Comparison of ENCODE assay signal across 2 cellular contexts in the genomic region with DNA sequence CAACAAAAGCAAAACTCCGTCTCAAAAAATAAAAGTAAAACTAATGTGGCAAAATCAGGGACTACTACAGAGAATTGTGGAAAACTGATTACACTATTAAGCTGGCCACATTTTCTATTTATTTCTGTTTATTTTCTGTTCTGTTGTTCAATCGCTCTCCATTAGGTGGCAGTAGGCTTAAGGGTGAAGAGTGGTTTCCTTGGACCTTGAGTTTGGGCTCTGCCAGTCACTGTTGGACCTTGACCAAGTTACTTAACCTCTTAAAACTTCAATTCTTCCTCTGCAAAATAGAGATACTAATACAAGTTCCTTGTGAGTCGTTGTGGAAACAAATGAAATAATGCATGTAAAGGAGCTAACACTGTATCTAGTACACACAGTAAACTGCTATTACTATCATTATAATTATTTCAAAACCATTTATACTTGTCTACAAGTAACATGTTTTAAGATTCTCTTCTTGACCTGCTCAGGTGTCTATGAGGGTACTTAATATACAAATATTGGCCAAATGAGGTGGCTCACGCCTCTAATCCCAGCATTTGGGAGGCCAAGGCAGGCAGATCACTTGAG.
TF ChIP-seq lines count a peak whose summit lies in the region.

No MANE protein-coding gene starts in this region.

TF ChIP-seq in HCT116, 20 proteins besides CTCF, POLR2A, EP300 and RAD21:
- TF ChIP-seq, protein P1, sequence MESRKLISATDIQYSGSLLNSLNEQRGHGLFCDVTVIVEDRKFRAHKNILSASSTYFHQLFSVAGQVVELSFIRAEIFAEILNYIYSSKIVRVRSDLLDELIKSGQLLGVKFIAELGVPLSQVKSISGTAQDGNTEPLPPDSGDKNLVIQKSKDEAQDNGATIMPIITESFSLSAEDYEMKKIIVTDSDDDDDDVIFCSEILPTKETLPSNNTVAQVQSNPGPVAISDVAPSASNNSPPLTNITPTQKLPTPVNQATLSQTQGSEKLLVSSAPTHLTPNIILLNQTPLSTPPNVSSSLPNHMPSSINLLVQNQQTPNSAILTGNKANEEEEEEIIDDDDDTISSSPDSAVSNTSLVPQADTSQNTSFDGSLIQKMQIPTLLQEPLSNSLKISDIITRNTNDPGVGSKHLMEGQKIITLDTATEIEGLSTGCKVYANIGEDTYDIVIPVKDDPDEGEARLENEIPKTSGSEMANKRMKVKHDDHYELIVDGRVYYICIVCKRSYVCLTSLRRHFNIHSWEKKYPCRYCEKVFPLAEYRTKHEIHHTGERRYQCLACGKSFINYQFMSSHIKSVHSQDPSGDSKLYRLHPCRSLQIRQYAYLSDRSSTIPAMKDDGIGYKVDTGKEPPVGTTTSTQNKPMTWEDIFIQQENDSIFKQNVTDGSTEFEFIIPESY (IDR thresholded peaks at IDR 0.05; ENCODE audit: extremely low read depth, insufficient replicate concordance, low read length): no peak
- TF ChIP-seq CBX3 (IDR thresholded peaks at IDR 0.05; ENCODE audit: low read depth) (no peak), EZH2 (IDR thresholded peaks at IDR 0.05) (no peak), ELF1 (IDR thresholded peaks at IDR 0.05; ENCODE audit: borderline replicate concordance, low read depth) (no peak), SP1 (IDR thresholded peaks at IDR 0.05; ENCODE audit: low read depth) (no peak), EGR1 (IDR thresholded peaks at IDR 0.05; ENCODE audit: low read depth) (no peak), ZNF274 (IDR thresholded peaks at IDR 0.05; ENCODE audit: low read depth, low read length) (no peak), CEBPB (IDR thresholded peaks at IDR 0.05; ENCODE audit: low read depth) (no peak)
- TF ChIP-seq, protein P2, sequence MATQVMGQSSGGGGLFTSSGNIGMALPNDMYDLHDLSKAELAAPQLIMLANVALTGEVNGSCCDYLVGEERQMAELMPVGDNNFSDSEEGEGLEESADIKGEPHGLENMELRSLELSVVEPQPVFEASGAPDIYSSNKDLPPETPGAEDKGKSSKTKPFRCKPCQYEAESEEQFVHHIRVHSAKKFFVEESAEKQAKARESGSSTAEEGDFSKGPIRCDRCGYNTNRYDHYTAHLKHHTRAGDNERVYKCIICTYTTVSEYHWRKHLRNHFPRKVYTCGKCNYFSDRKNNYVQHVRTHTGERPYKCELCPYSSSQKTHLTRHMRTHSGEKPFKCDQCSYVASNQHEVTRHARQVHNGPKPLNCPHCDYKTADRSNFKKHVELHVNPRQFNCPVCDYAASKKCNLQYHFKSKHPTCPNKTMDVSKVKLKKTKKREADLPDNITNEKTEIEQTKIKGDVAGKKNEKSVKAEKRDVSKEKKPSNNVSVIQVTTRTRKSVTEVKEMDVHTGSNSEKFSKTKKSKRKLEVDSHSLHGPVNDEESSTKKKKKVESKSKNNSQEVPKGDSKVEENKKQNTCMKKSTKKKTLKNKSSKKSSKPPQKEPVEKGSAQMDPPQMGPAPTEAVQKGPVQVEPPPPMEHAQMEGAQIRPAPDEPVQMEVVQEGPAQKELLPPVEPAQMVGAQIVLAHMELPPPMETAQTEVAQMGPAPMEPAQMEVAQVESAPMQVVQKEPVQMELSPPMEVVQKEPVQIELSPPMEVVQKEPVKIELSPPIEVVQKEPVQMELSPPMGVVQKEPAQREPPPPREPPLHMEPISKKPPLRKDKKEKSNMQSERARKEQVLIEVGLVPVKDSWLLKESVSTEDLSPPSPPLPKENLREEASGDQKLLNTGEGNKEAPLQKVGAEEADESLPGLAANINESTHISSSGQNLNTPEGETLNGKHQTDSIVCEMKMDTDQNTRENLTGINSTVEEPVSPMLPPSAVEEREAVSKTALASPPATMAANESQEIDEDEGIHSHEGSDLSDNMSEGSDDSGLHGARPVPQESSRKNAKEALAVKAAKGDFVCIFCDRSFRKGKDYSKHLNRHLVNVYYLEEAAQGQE (IDR thresholded peaks at IDR 0.05; ENCODE audit: low read depth): no peak

TF ChIP-seq in endothelial cell of umbilical vein, 7 proteins besides CTCF, POLR2A, EP300 and RAD21:
- TF ChIP-seq, protein P3, sequence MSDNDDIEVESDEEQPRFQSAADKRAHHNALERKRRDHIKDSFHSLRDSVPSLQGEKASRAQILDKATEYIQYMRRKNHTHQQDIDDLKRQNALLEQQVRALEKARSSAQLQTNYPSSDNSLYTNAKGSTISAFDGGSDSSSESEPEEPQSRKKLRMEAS (IDR thresholded peaks at IDR 0.05; ENCODE audit: insufficient read depth, insufficient read length): no peak
- TF ChIP-seq EZH2 (IDR thresholded peaks at IDR 0.05; ENCODE audit: borderline replicate concordance, low read depth, low read length, severe bottlenecking) (no peak), JUN (IDR thresholded peaks at IDR 0.05; ENCODE audit: borderline replicate concordance, insufficient read depth, insufficient read length, low read depth) (no peak), FOS (IDR thresholded peaks at IDR 0.05; ENCODE audit: borderline replicate concordance, insufficient read depth, low read length) (no peak), POLR2AphosphoS5 (IDR thresholded peaks at IDR 0.05; ENCODE audit: insufficient read depth, low read depth, low read length) (no peak), MYC (IDR thresholded peaks at IDR 0.05; ENCODE audit: low read depth, low read length) (no peak), GATA2 (IDR thresholded peaks at IDR 0.05; ENCODE audit: insufficient read depth, insufficient read length, low read depth, low read length) (no peak)
